1 cellular context compared by ENCODE assay signal in genomic region chr2:15991231-15991630, GRCh38.
TF ChIP-seq lines count a peak whose summit lies in the region.

No MANE protein-coding gene starts in this region.

TF ChIP-seq in H1, 55 proteins besides CTCF, POLR2A, EP300 and RAD21:
- TF ChIP-seq BRCA1 (IDR thresholded peaks at IDR 0.05; ENCODE audit: low read depth, low read length) (no peak), BCL11A (IDR thresholded peaks at IDR 0.05; ENCODE audit: low read depth in 2 of 2, low read length in 2 of 2) (no peak), EZH2 (IDR thresholded peaks at IDR 0.05; ENCODE audit: low read depth, low read length, severe bottlenecking) (no peak), TAF1 (IDR thresholded peaks at IDR 0.05; ENCODE audit: low read depth, low read length) (no peak), NANOG (IDR thresholded peaks at IDR 0.05; ENCODE audit: insufficient read depth, low read depth, low read length, poor library complexity, severe bottlenecking) (no peak), SP2 (IDR thresholded peaks at IDR 0.05; ENCODE audit: low read length) (no peak), TEAD4 (IDR thresholded peaks at IDR 0.05; ENCODE audit: low read depth, low read length) (no peak), SUZ12 (IDR thresholded peaks at IDR 0.05; ENCODE audit: low read length) (no peak), RNF2 (IDR thresholded peaks at IDR 0.05; ENCODE audit: borderline replicate concordance, low read depth, low read length, missing control alignments, poor library complexity, severe bottlenecking) (no peak), RBBP5 (IDR thresholded peaks at IDR 0.05; ENCODE audit: borderline replicate concordance, low read depth, low read length) (no peak), CREB1 (IDR thresholded peaks at IDR 0.05) (no peak), CBX5 (IDR thresholded peaks at IDR 0.05; ENCODE audit: low read depth, low read length) (no peak), ZNF274 (IDR thresholded peaks at IDR 0.05; ENCODE audit: borderline replicate concordance, extremely low read depth, low read length) (no peak), TAF7 (optimal IDR thresholded peaks at IDR 0.05; ENCODE audit: borderline replicate concordance, low read depth, low read length) (no peak), MAFK (IDR thresholded peaks at IDR 0.05; ENCODE audit: low read depth, low read length) (no peak), KDM1A (IDR thresholded peaks at IDR 0.05; ENCODE audit: borderline replicate concordance, low read length) (no peak)
